29 cellular contexts compared by ENCODE assay signal in the genomic region with DNA sequence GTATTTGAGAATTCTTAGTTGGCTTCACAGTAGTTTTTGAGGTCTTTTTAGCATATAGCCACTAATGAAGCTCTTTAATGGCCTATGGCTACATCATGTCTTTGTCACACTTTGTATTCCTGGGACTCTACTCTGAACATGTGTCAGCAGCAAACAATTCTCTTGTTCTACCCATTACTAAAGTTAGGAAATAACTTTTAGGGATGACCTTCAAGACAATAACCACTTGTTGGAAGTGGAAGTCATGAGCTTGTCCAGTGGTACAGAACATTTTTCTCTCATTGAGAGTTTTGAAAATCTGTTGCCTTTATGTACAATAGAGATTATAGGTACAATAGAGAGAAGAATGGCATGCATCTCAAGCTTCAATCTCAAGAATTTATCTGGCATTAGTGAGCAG.
"Had no signal": no experiment of that assay in that cellular context is flagged by ENCODE, and none has a peak within 500 bp of the region (broad histone marks: within the 10 kb centered on the region; RNA-seq: fewer than 3 reads in every experiment).

No MANE protein-coding gene starts in this region.

- H3K9me3 ChIP-seq: stomach, suprapubic skin, testis, thoracic aorta, thyroid gland, tibial artery, tibial nerve, transverse colon, upper lobe of left lung, upper lobe of right lung, uterus, vagina had no signal

- H3K9me3 Mint-ChIP-seq: stimulated activated naive CD8-positive, alpha-beta T cell treated with anti-CD3 and anti-CD28 coated beads, Interleukin-15, Interleukin-2, amounts not matched to agents 100 ng/mL and 50 ng/mL, for 24 hours; type B pancreatic cell had no signal

- H3K27ac Mint-ChIP-seq: stimulated activated effector memory CD8-positive, alpha-beta T cell treated with anti-CD3 and anti-CD28 coated beads, Interleukin-12 subunit alpha, Interleukin-12 subunit beta, amount 100 ng/mL, for 72 hours; stimulated activated memory B cell treated with anti-CD40 and anti-IgM and Interleukin-4, amounts not matched to agents 10 μg/mL and 1 μg/mL and 100 μg/mL, for 72 hours; stimulated activated naive B cell treated with anti-CD40 and anti-IgM and Interleukin-4, amounts not matched to agents 10 μg/mL and 1 μg/mL and 100 μg/mL, for 72 hours; stimulated activated naive CD8-positive, alpha-beta T cell treated with anti-CD3 and anti-CD28 coated beads, Interleukin-15, amount 100 ng/mL, for 72 hours; stimulated activated naive CD8-positive, alpha-beta T cell treated with anti-CD3 and anti-CD28 coated beads, Interleukin-15, Interleukin-2, amounts not matched to agents 100 ng/mL and 50 ng/mL, for 24 hours; type B pancreatic cell had no signal

- H3K4me1 Mint-ChIP-seq: stimulated activated effector memory CD8-positive, alpha-beta T cell treated with anti-CD3 and anti-CD28 coated beads, Interleukin-12 subunit alpha, Interleukin-12 subunit beta, amount 100 ng/mL, for 72 hours; stimulated activated memory B cell treated with anti-CD40 and anti-IgM and Interleukin-4, amounts not matched to agents 10 μg/mL and 1 μg/mL and 100 μg/mL, for 72 hours; stimulated activated naive B cell treated with anti-CD40 and anti-IgM and Interleukin-4, amounts not matched to agents 10 μg/mL and 1 μg/mL and 100 μg/mL, for 72 hours; stimulated activated naive CD8-positive, alpha-beta T cell treated with anti-CD3 and anti-CD28 coated beads, Interleukin-15, amount 100 ng/mL, for 72 hours had no signal

- DNase-seq: stimulated activated CD4-positive, alpha-beta T cell treated with anti-CD3 and anti-CD28 coated beads, Interleukin-2, amount 100 ng/mL, for 48 hours; stimulated activated CD4-positive, alpha-beta T cell treated with anti-CD3 and anti-CD28 coated beads, Interleukin-4, amount 100 ng/mL, for 1 hour; stimulated activated CD4-positive, alpha-beta T cell treated with anti-CD3 and anti-CD28 coated beads, Interleukin-4, amount 100 ng/mL, for 24 hours; stimulated activated CD4-positive, alpha-beta T cell treated with anti-CD3 and anti-CD28 coated beads, Interleukin-4, amount 100 ng/mL, for 4 hours; stimulated activated CD8-positive, alpha-beta memory T cell treated with anti-CD3 and anti-CD28 coated beads, Interleukin-4, amount 100 ng/mL, for 48 hours; stimulated activated naive B cell treated with anti-CD40 and anti-IgM and Interleukin-4, amounts not matched to agents 10 μg/mL and 1 μg/mL and 100 μg/mL, for 72 hours; stimulated activated naive CD4-positive, alpha-beta T cell; stimulated activated naive CD4-positive, alpha-beta T cell treated with Interleukin-2 at 50 U/mL for 16 hours; stimulated activated naive CD8-positive, alpha-beta T cell treated with anti-CD3 and anti-CD28 coated beads, Interleukin-15, amount 100 ng/mL, for 72 hours; stimulated activated naive CD8-positive, alpha-beta T cell treated with anti-CD3 and anti-CD28 coated beads, Interleukin-15, Interleukin-2, amounts not matched to agents 100 U/mL and 50 U/mL, for 24 hours; stomach; substantia nigra; testis; thyroid gland; tibial artery; transverse colon; trophoblast cell; upper lobe of left lung; upper lobe of right lung; uterus had no signal

- H3K27me3 Mint-ChIP-seq: stimulated activated memory B cell treated with anti-CD40 and anti-IgM and Interleukin-4, amounts not matched to agents 10 μg/mL and 1 μg/mL and 100 μg/mL, for 72 hours had no signal

- H3K27ac ChIP-seq: stomach, suprapubic skin, testis, thoracic aorta, thyroid gland, tibial artery, tibial nerve, transverse colon, upper lobe of left lung, upper lobe of right lung, uterus, vagina had no signal

- ATAC-seq: stimulated activated effector memory CD8-positive, alpha-beta T cell treated with anti-CD3 and anti-CD28 coated beads, Interleukin-12 subunit alpha, Interleukin-12 subunit beta, amount 100 ng/mL, for 72 hours; stimulated activated memory B cell treated with anti-CD40 and anti-IgM and Interleukin-4, amounts not matched to agents 10 μg/mL and 1 μg/mL and 100 μg/mL, for 72 hours; stimulated activated naive B cell treated with anti-CD40 and anti-IgM and Interleukin-4, amounts not matched to agents 10 μg/mL and 1 μg/mL and 100 μg/mL, for 72 hours; stimulated activated naive CD8-positive, alpha-beta T cell treated with anti-CD3 and anti-CD28 coated beads, Interleukin-15, amount 100 ng/mL, for 72 hours; stimulated activated naive CD8-positive, alpha-beta T cell treated with anti-CD3 and anti-CD28 coated beads, Interleukin-15, Interleukin-2, amounts not matched to agents 100 U/mL and 50 U/mL, for 24 hours; upper lobe of right lung had no signal

- H3K4me3 Mint-ChIP-seq: stimulated activated effector memory CD8-positive, alpha-beta T cell treated with anti-CD3 and anti-CD28 coated beads, Interleukin-12 subunit alpha, Interleukin-12 subunit beta, amount 100 ng/mL, for 72 hours; stimulated activated memory B cell treated with anti-CD40 and anti-IgM and Interleukin-4, amounts not matched to agents 10 μg/mL and 1 μg/mL and 100 μg/mL, for 72 hours; stimulated activated naive B cell treated with anti-CD40 and anti-IgM and Interleukin-4, amounts not matched to agents 10 μg/mL and 1 μg/mL and 100 μg/mL, for 72 hours; stimulated activated naive CD8-positive, alpha-beta T cell treated with anti-CD3 and anti-CD28 coated beads, Interleukin-15, amount 100 ng/mL, for 72 hours; stimulated activated naive CD8-positive, alpha-beta T cell treated with anti-CD3 and anti-CD28 coated beads, Interleukin-15, Interleukin-2, amounts not matched to agents 100 ng/mL and 50 ng/mL, for 24 hours; type B pancreatic cell had no signal

- H3K4me3 ChIP-seq: stomach, suprapubic skin, testis, thoracic aorta, thyroid gland, tibial artery, tibial nerve, transverse colon, upper lobe of left lung, upper lobe of right lung, uterus, vagina had no signal

- H3K36me3 Mint-ChIP-seq: stimulated activated effector memory CD8-positive, alpha-beta T cell treated with anti-CD3 and anti-CD28 coated beads, Interleukin-12 subunit alpha, Interleukin-12 subunit beta, amount 100 ng/mL, for 72 hours; stimulated activated memory B cell treated with anti-CD40 and anti-IgM and Interleukin-4, amounts not matched to agents 10 μg/mL and 1 μg/mL and 100 μg/mL, for 72 hours; stimulated activated naive B cell treated with anti-CD40 and anti-IgM and Interleukin-4, amounts not matched to agents 10 μg/mL and 1 μg/mL and 100 μg/mL, for 72 hours; type B pancreatic cell had no signal

- H3K4me1 ChIP-seq: stomach, suprapubic skin, testis, thyroid gland, tibial artery, transverse colon, upper lobe of left lung, upper lobe of right lung, uterus, vagina had no signal

- H3K27me3 ChIP-seq: stomach, suprapubic skin, testis, thyroid gland, tibial artery, tibial nerve, transverse colon, upper lobe of left lung, upper lobe of right lung, uterus, vagina had no signal

- H3K36me3 ChIP-seq: stomach, suprapubic skin, thoracic aorta, thyroid gland, tibial artery, tibial nerve, transverse colon, upper lobe of left lung, upper lobe of right lung, uterus, vagina had no signal

- FAIRE-seq: urothelium cell line had no signal
